In the genomic region with DNA sequence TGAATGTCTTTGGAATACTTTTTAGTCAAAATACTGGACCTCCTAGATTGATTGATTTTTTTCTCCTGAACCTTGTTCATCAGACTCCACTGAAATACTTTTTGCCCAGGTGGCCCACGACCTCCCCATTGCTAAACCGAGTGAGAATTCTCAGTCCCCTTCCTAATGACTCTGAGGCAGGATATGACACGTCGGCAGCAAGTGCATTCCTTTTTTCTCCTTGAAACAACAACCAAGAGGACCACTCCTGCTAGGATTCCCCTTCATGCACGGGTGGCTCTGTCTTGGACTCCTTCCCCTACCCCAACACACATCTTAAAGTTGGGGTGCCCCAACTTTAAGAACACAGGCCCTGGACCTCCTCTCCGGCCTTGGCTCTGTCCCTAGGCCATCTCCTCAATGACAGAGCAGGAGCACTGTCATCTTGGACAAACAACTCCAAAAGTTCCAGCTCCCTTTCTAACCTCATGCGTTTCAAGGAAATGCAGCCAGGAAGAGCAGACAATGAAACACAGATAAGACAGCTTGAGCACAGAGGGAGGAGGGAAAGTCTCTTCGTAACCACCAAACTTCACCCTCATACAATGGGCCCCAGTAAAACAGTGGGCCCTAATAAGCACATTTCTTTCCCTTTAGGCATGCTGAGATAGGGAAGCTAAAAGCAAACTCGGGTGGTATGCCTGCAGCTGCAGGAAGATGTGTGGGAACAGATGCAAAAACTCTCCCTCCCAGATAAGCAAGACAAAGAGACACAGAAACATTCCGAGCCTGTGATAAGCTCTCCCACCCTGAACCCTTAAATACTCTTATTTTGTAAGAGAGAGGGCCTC, we compare ENCODE assay signal across 1 cellular context.
TF ChIP-seq lines count a peak whose summit lies in the region.

No MANE protein-coding gene starts in this region.

TF ChIP-seq in K562, 482 proteins besides CTCF, POLR2A, EP300 and RAD21 (continued from another document and continues in another):
- TF ChIP-seq, protein P1, sequence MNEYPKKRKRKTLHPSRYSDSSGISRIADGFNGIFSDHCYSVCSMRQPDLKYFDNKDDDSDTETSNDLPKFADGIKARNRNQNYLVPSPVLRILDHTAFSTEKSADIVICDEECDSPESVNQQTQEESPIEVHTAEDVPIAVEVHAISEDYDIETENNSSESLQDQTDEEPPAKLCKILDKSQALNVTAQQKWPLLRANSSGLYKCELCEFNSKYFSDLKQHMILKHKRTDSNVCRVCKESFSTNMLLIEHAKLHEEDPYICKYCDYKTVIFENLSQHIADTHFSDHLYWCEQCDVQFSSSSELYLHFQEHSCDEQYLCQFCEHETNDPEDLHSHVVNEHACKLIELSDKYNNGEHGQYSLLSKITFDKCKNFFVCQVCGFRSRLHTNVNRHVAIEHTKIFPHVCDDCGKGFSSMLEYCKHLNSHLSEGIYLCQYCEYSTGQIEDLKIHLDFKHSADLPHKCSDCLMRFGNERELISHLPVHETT (CRISPR knock-in tag; conservative IDR thresholded peaks at IDR 0.05 in 1 of 2, IDR thresholded peaks at IDR 0.05 in 1 of 2), result peak in 1 of 2 experiments; percentile 31; a peak in 1 of 4 replicates
- TF ChIP-seq, protein P2, sequence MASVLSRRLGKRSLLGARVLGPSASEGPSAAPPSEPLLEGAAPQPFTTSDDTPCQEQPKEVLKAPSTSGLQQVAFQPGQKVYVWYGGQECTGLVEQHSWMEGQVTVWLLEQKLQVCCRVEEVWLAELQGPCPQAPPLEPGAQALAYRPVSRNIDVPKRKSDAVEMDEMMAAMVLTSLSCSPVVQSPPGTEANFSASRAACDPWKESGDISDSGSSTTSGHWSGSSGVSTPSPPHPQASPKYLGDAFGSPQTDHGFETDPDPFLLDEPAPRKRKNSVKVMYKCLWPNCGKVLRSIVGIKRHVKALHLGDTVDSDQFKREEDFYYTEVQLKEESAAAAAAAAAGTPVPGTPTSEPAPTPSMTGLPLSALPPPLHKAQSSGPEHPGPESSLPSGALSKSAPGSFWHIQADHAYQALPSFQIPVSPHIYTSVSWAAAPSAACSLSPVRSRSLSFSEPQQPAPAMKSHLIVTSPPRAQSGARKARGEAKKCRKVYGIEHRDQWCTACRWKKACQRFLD (CRISPR knock-in tag; IDR thresholded peaks at IDR 0.05), result peak; percentile 75
- TF ChIP-seq ZNF766 (CRISPR knock-in tag; conservative IDR thresholded peaks at IDR 0.05), result peak; percentile 69
- TF ChIP-seq, protein P3, sequence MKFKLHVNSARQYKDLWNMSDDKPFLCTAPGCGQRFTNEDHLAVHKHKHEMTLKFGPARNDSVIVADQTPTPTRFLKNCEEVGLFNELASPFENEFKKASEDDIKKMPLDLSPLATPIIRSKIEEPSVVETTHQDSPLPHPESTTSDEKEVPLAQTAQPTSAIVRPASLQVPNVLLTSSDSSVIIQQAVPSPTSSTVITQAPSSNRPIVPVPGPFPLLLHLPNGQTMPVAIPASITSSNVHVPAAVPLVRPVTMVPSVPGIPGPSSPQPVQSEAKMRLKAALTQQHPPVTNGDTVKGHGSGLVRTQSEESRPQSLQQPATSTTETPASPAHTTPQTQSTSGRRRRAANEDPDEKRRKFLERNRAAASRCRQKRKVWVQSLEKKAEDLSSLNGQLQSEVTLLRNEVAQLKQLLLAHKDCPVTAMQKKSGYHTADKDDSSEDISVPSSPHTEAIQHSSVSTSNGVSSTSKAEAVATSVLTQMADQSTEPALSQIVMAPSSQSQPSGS (CRISPR knock-in tag; IDR thresholded peaks at IDR 0.05), result no peak
- TF ChIP-seq ZNF583 (CRISPR knock-in tag; IDR thresholded peaks at IDR 0.05), result 0 out of 2 replicates have a peak, but pooled peaks have one; percentile 52
- TF ChIP-seq POLR3G (IDR thresholded peaks at IDR 0.05; ENCODE audit: extremely low read depth, insufficient read length, insufficient replicate concordance), result no peak
- TF ChIP-seq CXXC5 (CRISPR knock-in tag; IDR thresholded peaks at IDR 0.05), result peak; percentile 40
- TF ChIP-seq MCM5 (IDR thresholded peaks at IDR 0.05; ENCODE audit: low read depth), result no peak
- TF ChIP-seq, protein P4, sequence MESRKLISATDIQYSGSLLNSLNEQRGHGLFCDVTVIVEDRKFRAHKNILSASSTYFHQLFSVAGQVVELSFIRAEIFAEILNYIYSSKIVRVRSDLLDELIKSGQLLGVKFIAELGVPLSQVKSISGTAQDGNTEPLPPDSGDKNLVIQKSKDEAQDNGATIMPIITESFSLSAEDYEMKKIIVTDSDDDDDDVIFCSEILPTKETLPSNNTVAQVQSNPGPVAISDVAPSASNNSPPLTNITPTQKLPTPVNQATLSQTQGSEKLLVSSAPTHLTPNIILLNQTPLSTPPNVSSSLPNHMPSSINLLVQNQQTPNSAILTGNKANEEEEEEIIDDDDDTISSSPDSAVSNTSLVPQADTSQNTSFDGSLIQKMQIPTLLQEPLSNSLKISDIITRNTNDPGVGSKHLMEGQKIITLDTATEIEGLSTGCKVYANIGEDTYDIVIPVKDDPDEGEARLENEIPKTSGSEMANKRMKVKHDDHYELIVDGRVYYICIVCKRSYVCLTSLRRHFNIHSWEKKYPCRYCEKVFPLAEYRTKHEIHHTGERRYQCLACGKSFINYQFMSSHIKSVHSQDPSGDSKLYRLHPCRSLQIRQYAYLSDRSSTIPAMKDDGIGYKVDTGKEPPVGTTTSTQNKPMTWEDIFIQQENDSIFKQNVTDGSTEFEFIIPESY (CRISPR knock-in tag; IDR thresholded peaks at IDR 0.05), result peak; percentile 72
- no peak for TF ChIP-seq ZNF133 (CRISPR knock-in tag; IDR thresholded peaks at IDR 0.05)
- TF ChIP-seq, protein P5, sequence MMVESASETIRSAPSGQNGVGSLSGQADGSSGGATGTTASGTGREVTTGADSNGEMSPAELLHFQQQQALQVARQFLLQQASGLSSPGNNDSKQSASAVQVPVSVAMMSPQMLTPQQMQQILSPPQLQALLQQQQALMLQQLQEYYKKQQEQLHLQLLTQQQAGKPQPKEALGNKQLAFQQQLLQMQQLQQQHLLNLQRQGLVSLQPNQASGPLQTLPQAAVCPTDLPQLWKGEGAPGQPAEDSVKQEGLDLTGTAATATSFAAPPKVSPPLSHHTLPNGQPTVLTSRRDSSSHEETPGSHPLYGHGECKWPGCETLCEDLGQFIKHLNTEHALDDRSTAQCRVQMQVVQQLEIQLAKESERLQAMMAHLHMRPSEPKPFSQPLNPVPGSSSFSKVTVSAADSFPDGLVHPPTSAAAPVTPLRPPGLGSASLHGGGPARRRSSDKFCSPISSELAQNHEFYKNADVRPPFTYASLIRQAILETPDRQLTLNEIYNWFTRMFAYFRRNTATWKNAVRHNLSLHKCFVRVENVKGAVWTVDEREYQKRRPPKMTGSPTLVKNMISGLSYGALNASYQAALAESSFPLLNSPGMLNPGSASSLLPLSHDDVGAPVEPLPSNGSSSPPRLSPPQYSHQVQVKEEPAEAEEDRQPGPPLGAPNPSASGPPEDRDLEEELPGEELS (CRISPR knock-in tag; IDR thresholded peaks at IDR 0.05; ENCODE audit: borderline replicate concordance), result 0 out of 2 replicates have a peak, but pooled peaks have one; percentile 42
- TF ChIP-seq, protein P6, sequence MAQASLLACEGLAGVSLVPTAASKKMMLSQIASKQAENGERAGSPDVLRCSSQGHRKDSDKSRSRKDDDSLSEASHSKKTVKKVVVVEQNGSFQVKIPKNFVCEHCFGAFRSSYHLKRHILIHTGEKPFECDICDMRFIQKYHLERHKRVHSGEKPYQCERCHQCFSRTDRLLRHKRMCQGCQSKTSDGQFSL (CRISPR knock-in tag; IDR thresholded peaks at IDR 0.05), result no peak
- TF ChIP-seq, protein P6 (tag; IDR thresholded peaks at IDR 0.05), result peak in 1 of 2 experiments; percentile 65; a peak in 1 of 4 replicates
- TF ChIP-seq ZNF143 (CRISPR knock-in tag; IDR thresholded peaks at IDR 0.05), result no peak
- TF ChIP-seq HDAC1 (IDR thresholded peaks at IDR 0.05), result peak in 1 of 2 experiments; percentile 69; a peak in 1 of 4 replicates
- no peak for TF ChIP-seq ZNF384 (IDR thresholded peaks at IDR 0.05; ENCODE audit: low read depth, low read length)
- TF ChIP-seq CHD2 (IDR thresholded peaks at IDR 0.05; ENCODE audit: low read depth, low read length), result no peak
- TF ChIP-seq GATAD2A (IDR thresholded peaks at IDR 0.05), result peak; percentile 77; the same call in 1 of the 2 replicates
- TF ChIP-seq, protein P7, sequence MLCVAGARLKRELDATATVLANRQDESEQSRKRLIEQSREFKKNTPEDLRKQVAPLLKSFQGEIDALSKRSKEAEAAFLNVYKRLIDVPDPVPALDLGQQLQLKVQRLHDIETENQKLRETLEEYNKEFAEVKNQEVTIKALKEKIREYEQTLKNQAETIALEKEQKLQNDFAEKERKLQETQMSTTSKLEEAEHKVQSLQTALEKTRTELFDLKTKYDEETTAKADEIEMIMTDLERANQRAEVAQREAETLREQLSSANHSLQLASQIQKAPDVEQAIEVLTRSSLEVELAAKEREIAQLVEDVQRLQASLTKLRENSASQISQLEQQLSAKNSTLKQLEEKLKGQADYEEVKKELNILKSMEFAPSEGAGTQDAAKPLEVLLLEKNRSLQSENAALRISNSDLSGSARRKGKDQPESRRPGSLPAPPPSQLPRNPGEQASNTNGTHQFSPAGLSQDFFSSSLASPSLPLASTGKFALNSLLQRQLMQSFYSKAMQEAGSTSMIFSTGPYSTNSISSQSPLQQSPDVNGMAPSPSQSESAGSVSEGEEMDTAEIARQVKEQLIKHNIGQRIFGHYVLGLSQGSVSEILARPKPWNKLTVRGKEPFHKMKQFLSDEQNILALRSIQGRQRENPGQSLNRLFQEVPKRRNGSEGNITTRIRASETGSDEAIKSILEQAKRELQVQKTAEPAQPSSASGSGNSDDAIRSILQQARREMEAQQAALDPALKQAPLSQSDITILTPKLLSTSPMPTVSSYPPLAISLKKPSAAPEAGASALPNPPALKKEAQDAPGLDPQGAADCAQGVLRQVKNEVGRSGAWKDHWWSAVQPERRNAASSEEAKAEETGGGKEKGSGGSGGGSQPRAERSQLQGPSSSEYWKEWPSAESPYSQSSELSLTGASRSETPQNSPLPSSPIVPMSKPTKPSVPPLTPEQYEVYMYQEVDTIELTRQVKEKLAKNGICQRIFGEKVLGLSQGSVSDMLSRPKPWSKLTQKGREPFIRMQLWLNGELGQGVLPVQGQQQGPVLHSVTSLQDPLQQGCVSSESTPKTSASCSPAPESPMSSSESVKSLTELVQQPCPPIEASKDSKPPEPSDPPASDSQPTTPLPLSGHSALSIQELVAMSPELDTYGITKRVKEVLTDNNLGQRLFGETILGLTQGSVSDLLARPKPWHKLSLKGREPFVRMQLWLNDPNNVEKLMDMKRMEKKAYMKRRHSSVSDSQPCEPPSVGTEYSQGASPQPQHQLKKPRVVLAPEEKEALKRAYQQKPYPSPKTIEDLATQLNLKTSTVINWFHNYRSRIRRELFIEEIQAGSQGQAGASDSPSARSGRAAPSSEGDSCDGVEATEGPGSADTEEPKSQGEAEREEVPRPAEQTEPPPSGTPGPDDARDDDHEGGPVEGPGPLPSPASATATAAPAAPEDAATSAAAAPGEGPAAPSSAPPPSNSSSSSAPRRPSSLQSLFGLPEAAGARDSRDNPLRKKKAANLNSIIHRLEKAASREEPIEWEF (CRISPR knock-in tag; IDR thresholded peaks at IDR 0.05), result no peak
- TF ChIP-seq SMARCC2 (IDR thresholded peaks at IDR 0.05; ENCODE audit: low read depth), result peak; percentile 63; the same call in 1 of the 2 replicates
- TF ChIP-seq ZNF134 (CRISPR knock-in tag; conservative IDR thresholded peaks at IDR 0.05), result no peak
- no peak for TF ChIP-seq PRMT5 (CRISPR knock-in tag; IDR thresholded peaks at IDR 0.05)
- peak; percentile 68; the same call in 1 of the 2 replicates for TF ChIP-seq CTBP1 (IDR thresholded peaks at IDR 0.05; ENCODE audit: borderline replicate concordance)
- TF ChIP-seq SP1 (CRISPR knock-in tag; IDR thresholded peaks at IDR 0.05), result no peak
- TF ChIP-seq SNIP1 (IDR thresholded peaks at IDR 0.05; ENCODE audit: low read depth), result 0 out of 2 replicates have a peak, but pooled peaks have one; percentile 47
- no peak for TF ChIP-seq ZNF354B (CRISPR knock-in tag; IDR thresholded peaks at IDR 0.05)
- TF ChIP-seq, protein P8, sequence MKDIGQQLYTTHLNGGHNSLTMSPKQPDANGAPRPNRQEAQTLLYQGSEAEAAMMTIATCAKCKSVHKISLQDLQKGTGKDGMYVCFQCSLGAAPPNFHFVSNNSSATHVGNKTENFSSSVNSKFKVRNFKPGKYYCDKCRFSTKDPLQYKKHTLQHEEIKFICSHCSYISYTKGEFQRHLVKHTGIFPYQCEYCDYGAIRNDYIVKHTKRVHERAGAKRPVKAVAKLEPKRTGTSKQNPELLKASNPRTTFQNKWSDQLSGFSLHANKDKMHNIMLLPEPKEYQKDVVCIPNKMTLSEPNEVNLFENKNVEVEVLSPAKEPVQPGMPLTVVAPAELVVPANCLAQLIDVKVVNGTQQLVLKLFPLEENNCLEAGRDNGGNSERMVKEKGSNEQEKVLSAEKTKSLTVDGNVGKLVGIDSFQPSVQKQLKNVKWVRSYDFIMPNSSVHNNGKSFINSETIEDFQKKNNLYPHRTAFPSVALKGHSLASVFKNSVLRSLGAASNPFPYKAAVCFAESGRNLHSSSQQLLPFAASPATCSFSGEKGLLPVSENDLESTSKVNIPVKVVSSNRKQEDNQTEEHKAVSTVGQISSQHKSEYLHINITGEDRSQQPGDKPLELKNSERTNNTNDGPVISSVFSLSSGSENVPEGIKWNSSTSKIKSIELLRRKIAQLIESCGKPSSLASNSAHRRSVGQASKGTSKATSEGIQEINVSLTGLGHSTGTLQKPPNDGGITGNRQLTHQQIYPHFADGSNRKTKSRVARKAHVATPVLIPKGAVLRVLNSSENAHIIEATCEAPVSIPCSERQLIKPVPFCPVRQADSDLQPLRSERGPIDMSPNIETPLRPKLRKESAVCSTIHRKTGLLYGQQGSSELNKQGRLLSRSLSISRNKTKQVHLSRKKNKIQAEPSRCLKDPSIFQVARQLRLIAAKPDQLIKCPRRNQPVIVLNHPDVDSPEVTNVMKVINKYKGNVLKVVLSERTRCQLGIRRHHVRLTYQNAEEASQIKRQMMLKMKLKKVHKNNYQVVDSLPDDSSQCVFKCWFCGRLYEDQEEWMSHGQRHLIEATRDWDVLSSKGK (CRISPR knock-in tag; IDR thresholded peaks at IDR 0.05), result no peak
